ENCODE assay signal across 23 cellular contexts in genomic region chr1:10630661-10631120, GRCh38.
DNase-seq lines count a peak whose midpoint lies in the region; ATAC-seq, FAIRE-seq and TF ChIP-seq lines count a peak whose summit lies in the region.
"Had no signal": no experiment of that assay in that cellular context is flagged by ENCODE, and none has a peak within 500 bp of the region (broad histone marks: within the 10 kb centered on the region; RNA-seq: fewer than 3 reads in every experiment).

No MANE protein-coding gene starts in this region.

- intact Hi-C loops in prostate gland (cut with DNase I), result loop anchor here (10.0 kb wide), 1 partner anchor 234 kb away; no protein-coding TSS in a partner anchor
- intact Hi-C loops in activated CD4-positive, alpha-beta T cell treated with anti-CD3 and anti-CD28 coated beads for 36 hours (cut with DNase I, micrococcal nuclease), result no loop called here
- intact Hi-C loops in activated CD8-positive, alpha-beta T cell treated with anti-CD3 and anti-CD28 coated beads for 36 hours (cut with micrococcal nuclease), result no loop called here

- no peak for ATAC-seq in activated CD4-positive, alpha-beta T cell treated with anti-CD3 and anti-CD28 coated beads for 36 hours
- ATAC-seq in activated CD8-positive, alpha-beta T cell treated with anti-CD3 and anti-CD28 coated beads for 36 hours, result no peak
- ATAC-seq: activated naive CD8-positive, alpha-beta T cell treated with anti-CD3 and anti-CD28 coated beads, Interleukin-2, amount 50 U/mL, for 24 hours; naive thymus-derived CD8-positive, alpha-beta T cell; pancreas had no signal

- TF ChIP-seq CTCF in H9 (conservative IDR thresholded peaks at IDR 0.05), result no peak
- TF ChIP-seq CTCF in H1 (IDR thresholded peaks at IDR 0.05; ENCODE audit: control extremely low read depth in 1 of 3, insufficient read depth in 1 of 3, low read depth in 1 of 3, low read length in 3 of 3), result no peak
- TF ChIP-seq CTCF in prostate gland (IDR thresholded peaks at IDR 0.05), result no peak
- no peak for TF ChIP-seq CTCF in activated CD8-positive, alpha-beta T cell treated with anti-CD3 and anti-CD28 coated beads for 36 hours (IDR thresholded peaks at IDR 0.05)

- peaks cover 6% of the 10 kb centered on the region; the same call in 1 of the 2 replicates for H3K36me3 ChIP-seq in BLaER1
- no peaks in the 10 kb centered on the region for H3K36me3 ChIP-seq in H1 (ENCODE audit: control insufficient read depth in 2 of 4, insufficient read depth in 4 of 4, low read length in 3 of 4)
- no peaks in the 10 kb centered on the region for H3K36me3 ChIP-seq in prostate gland
- H3K36me3 ChIP-seq: pancreas had no signal

- DNase-seq in H9 (no peak), H1 (ENCODE audit: low read depth in 1 of 2, low spot score in 2 of 2) (no peak), prostate gland (ENCODE audit: low spot score) (no peak), 8988T (no peak), NOMO-1 treated with dmso at 0.1 percent for 144 hours (lab: John Stamatoyannopoulos, UW; ENCODE audit: unreplicated experiment) (no peak)
- DNase-seq in activated CD4-positive, alpha-beta T cell treated with anti-CD3 and anti-CD28 coated beads for 36 hours, result no peak
- DNase-seq in activated CD8-positive, alpha-beta T cell treated with anti-CD3 and anti-CD28 coated beads for 36 hours, result no peak
- DNase-seq: activated effector memory CD4-positive, alpha-beta T cell treated with Interleukin-2 at 50 U/mL for 16 hours; activated naive CD8-positive, alpha-beta T cell treated with anti-CD3 and anti-CD28 coated beads, Interleukin-2, amount 50 U/mL, for 24 hours; brain microvascular endothelial cell; cortex of kidney; head of caudate nucleus; HFFc6; NCI-H1092 treated with DMSO at 0.1 percent for 48 hours; NCI-H1930; NCI-H345; NCI-H82; PC-9; T-helper 2 cell had no signal

- peaks cover 3 to 6% (median 5%) of the 10 kb centered on the region in 3 experiments; a peak in 3 of 7 replicates for H3K36me3 Mint-ChIP-seq in H9 (ENCODE audit: insufficient read depth in 1 of 3, low read depth in 3 of 3)
- peaks cover 4% of the 10 kb centered on the region for H3K36me3 Mint-ChIP-seq in activated CD4-positive, alpha-beta T cell treated with anti-CD3 and anti-CD28 coated beads for 36 hours (ENCODE audit: low read depth)
- H3K36me3 Mint-ChIP-seq in activated CD8-positive, alpha-beta T cell treated with anti-CD3 and anti-CD28 coated beads for 36 hours (ENCODE audit: low read depth), result peaks cover 5% of the 10 kb centered on the region

- H4K20me1 ChIP-seq in BLaER1 (no peaks in the 10 kb centered on the region), H9 (ENCODE audit: control insufficient read depth, insufficient read depth, insufficient read length) (no peaks in the 10 kb centered on the region), H1 (replicated peaks in 1 of 2; ENCODE audit: control insufficient read depth in 1 of 2, insufficient read depth in 2 of 2, low read length in 2 of 2) (no peaks in the 10 kb centered on the region)

- H3K4me3 ChIP-seq in BLaER1 (peak overlapping the region; percentile 38; the same call in 1 of the 2 replicates), H1 (ENCODE audit: extremely low read depth in 1 of 4, insufficient read depth in 2 of 4, low read depth in 3 of 4, low read length in 4 of 4) (no peak overlapping the region), prostate gland (no peak overlapping the region)
- H3K4me3 ChIP-seq: pancreas, PC-9, SJSA1 had no signal

- H3K27me3 ChIP-seq in BLaER1, result no peaks in the 10 kb centered on the region
- H3K27me3 ChIP-seq in H9 (ENCODE audit: insufficient read depth, low read length), result no peaks in the 10 kb centered on the region
- no peaks in the 10 kb centered on the region for H3K27me3 ChIP-seq in H1 (replicated peaks in 1 of 4; ENCODE audit: control insufficient read depth in 3 of 4, extremely low read depth in 1 of 4, insufficient read depth in 3 of 4, low read length in 3 of 4)
- no peaks in the 10 kb centered on the region for H3K27me3 ChIP-seq in prostate gland (replicated peaks; ENCODE audit: insufficient read depth)
- H3K27me3 ChIP-seq: brain microvascular endothelial cell, pancreas, SJSA1 had no signal

- no peaks in the 10 kb centered on the region for H3K9me3 Mint-ChIP-seq in H9
- H3K9me3 Mint-ChIP-seq in activated CD4-positive, alpha-beta T cell treated with anti-CD3 and anti-CD28 coated beads for 36 hours (ENCODE audit: low read depth), result no peaks in the 10 kb centered on the region
- no peaks in the 10 kb centered on the region for H3K9me3 Mint-ChIP-seq in activated CD8-positive, alpha-beta T cell treated with anti-CD3 and anti-CD28 coated beads for 36 hours
- H3K9me3 Mint-ChIP-seq: activated naive CD8-positive, alpha-beta T cell treated with anti-CD3 and anti-CD28 coated beads, Interleukin-2, amount 50 U/mL, for 24 hours; HFFc6; naive thymus-derived CD8-positive, alpha-beta T cell had no signal

- TF ChIP-seq POLR2A in H1 (IDR thresholded peaks at IDR 0.05; ENCODE audit: control extremely low read depth in 1 of 2, low read depth in 2 of 2, low read length in 2 of 2), result no peak
- no peak for TF ChIP-seq POLR2A in prostate gland (IDR thresholded peaks at IDR 0.05)

- H2BK5ac ChIP-seq in H9 (ENCODE audit: insufficient read length, low read length) (no peak overlapping the region), H1 (ENCODE audit: low read depth, low read length) (no peak overlapping the region)

- peak overlapping the region; percentile 59 to 85 (median 82); a peak in 4 of 7 replicates for H3K27ac Mint-ChIP-seq in H9
- H3K27ac Mint-ChIP-seq in activated CD4-positive, alpha-beta T cell treated with anti-CD3 and anti-CD28 coated beads for 36 hours, result no peak overlapping the region
- H3K27ac Mint-ChIP-seq in activated CD8-positive, alpha-beta T cell treated with anti-CD3 and anti-CD28 coated beads for 36 hours, result no peak overlapping the region
- H3K27ac Mint-ChIP-seq: activated naive CD8-positive, alpha-beta T cell treated with anti-CD3 and anti-CD28 coated beads, Interleukin-2, amount 50 U/mL, for 24 hours; HFFc6 had no signal

- H3T11ph ChIP-seq in H9 (ENCODE audit: low read length), result no peak overlapping the region

- H2BK15ac ChIP-seq in H9 (ENCODE audit: low read depth, low read length), result no peak overlapping the region
- no peak overlapping the region for H2BK15ac ChIP-seq in H1 (ENCODE audit: low read length)

- H3K27me3 Mint-ChIP-seq in H9 (ENCODE audit: low read depth), result no peaks in the 10 kb centered on the region
- H3K27me3 Mint-ChIP-seq in activated CD4-positive, alpha-beta T cell treated with anti-CD3 and anti-CD28 coated beads for 36 hours, result no peaks in the 10 kb centered on the region
- H3K27me3 Mint-ChIP-seq in activated CD8-positive, alpha-beta T cell treated with anti-CD3 and anti-CD28 coated beads for 36 hours, result no peaks in the 10 kb centered on the region
- H3K27me3 Mint-ChIP-seq: activated naive CD8-positive, alpha-beta T cell treated with anti-CD3 and anti-CD28 coated beads, Interleukin-2, amount 50 U/mL, for 24 hours; naive thymus-derived CD8-positive, alpha-beta T cell had no signal

- H3K79me2 ChIP-seq in H9 (ENCODE audit: insufficient read depth, low read length) (no peaks in the 10 kb centered on the region), H1 (ENCODE audit: control insufficient read depth in 1 of 2, insufficient read depth in 2 of 2, low read length in 2 of 2) (no peaks in the 10 kb centered on the region)

- no peaks in the 10 kb centered on the region for H3K79me1 ChIP-seq in H9 (ENCODE audit: insufficient read depth, low read depth, low read length, poor library complexity, severe bottlenecking)
- H3K79me1 ChIP-seq in H1 (ENCODE audit: low read depth, low read length), result no peaks in the 10 kb centered on the region

- H3K23me2 ChIP-seq in H9 (ENCODE audit: insufficient read length, low read depth, low read length, poor library complexity, severe bottlenecking) (no peaks in the 10 kb centered on the region), H1 (ENCODE audit: low read depth, low read length) (no peaks in the 10 kb centered on the region; the same call in 1 of the 2 replicates)

- H2AK5ac ChIP-seq in H9 (ENCODE audit: insufficient read length, low read length) (no peak overlapping the region), H1 (ENCODE audit: low read depth, low read length) (0 out of 2 replicates have a peak overlapping the region, but pooled peaks have one; percentile 19)

- TF ChIP-seq EP300 in H1 (IDR thresholded peaks at IDR 0.05; ENCODE audit: borderline replicate concordance in 1 of 2, low read depth in 2 of 2, low read length in 2 of 2), result no peak

- no peak for FAIRE-seq in H1 (lab: Jason Lieb, UNC)
- FAIRE-seq: pancreas had no signal

- peak overlapping the region; percentile 91 for H3K4me2 ChIP-seq in BLaER1
- no peak overlapping the region for H3K4me2 ChIP-seq in H9 (ENCODE audit: insufficient read depth, insufficient read length, low read length)
- H3K4me2 ChIP-seq in H1 (ENCODE audit: insufficient read depth in 1 of 2, low read depth in 2 of 2, low read length in 2 of 2), result no peak overlapping the region
- H3K4me2 ChIP-seq: PC-9 had no signal

- H2BK20ac ChIP-seq in H9 (ENCODE audit: low read depth, low read length, poor library complexity, severe bottlenecking), result no peak overlapping the region
- no peak overlapping the region for H2BK20ac ChIP-seq in H1 (ENCODE audit: low read length)

- no peak overlapping the region for H3K14ac ChIP-seq in H9 (ENCODE audit: insufficient read depth, low read length)
- H3K14ac ChIP-seq in H1 (ENCODE audit: insufficient read length), result no peak overlapping the region

- H3K4me1 ChIP-seq in BLaER1, result peaks cover 81% of the 10 kb centered on the region
- no peaks in the 10 kb centered on the region; the same call in 1 of the 2 replicates for H3K4me1 ChIP-seq in H9 (ENCODE audit: insufficient read depth, low read length)
- H3K4me1 ChIP-seq in H1 (replicated peaks in 1 of 4; ENCODE audit: control insufficient read depth in 3 of 4, insufficient read depth in 4 of 4, low read length in 3 of 4), result peaks cover 4 to 31% (median 22%) of the 10 kb centered on the region in 4 experiments
- peaks cover 44% of the 10 kb centered on the region for H3K4me1 ChIP-seq in prostate gland (replicated peaks)

- CTCF ChIA-PET in H1 (lab: Charles Lee; ENCODE audit: partially characterized antibody), result interaction anchor here (0.7 to 2.8 kb wide), 16 partner anchors 9 to 235 kb away, joined by 3 to 10 read pairs (median 4); no protein-coding TSS in a partner anchor
- CTCF ChIA-PET in activated CD4-positive, alpha-beta T cell treated with anti-CD3 and anti-CD28 coated beads for 36 hours (lab: Charles Lee), result no interaction called here
- CTCF ChIA-PET in activated CD8-positive, alpha-beta T cell treated with anti-CD3 and anti-CD28 coated beads for 36 hours (lab: Charles Lee), result no interaction called here

- H3K4me3 Mint-ChIP-seq in H9, result no peak overlapping the region
- no peak overlapping the region for H3K4me3 Mint-ChIP-seq in activated CD4-positive, alpha-beta T cell treated with anti-CD3 and anti-CD28 coated beads for 36 hours
- no peak overlapping the region for H3K4me3 Mint-ChIP-seq in activated CD8-positive, alpha-beta T cell treated with anti-CD3 and anti-CD28 coated beads for 36 hours
- H3K4me3 Mint-ChIP-seq: activated naive CD8-positive, alpha-beta T cell treated with anti-CD3 and anti-CD28 coated beads, Interleukin-2, amount 50 U/mL, for 24 hours; HFFc6; naive thymus-derived CD8-positive, alpha-beta T cell had no signal

- peak overlapping the region; percentile 67 for H3K9ac ChIP-seq in BLaER1
- no peak overlapping the region for H3K9ac ChIP-seq in H9 (ENCODE audit: extremely low read depth, insufficient read length, low read length)
- H3K9ac ChIP-seq in H1 (replicated peaks in 1 of 4; ENCODE audit: extremely low read depth in 1 of 4, low read depth in 3 of 4, low read length in 3 of 4), result no peak overlapping the region

- H3K18ac ChIP-seq in H9 (ENCODE audit: insufficient read length, low read depth, low read length) (no peak overlapping the region), H1 (ENCODE audit: extremely low read depth, low read length) (no peak overlapping the region)

- no peak overlapping the region for H2AFZ ChIP-seq in H9 (ENCODE audit: low read length)
- H2AFZ ChIP-seq in H1 (ENCODE audit: low read length), result no peak overlapping the region
- H2AFZ ChIP-seq: PC-9 had no signal

- no peak for TF ChIP-seq RAD21 in H1 (IDR thresholded peaks at IDR 0.05 in 1 of 2, conservative IDR thresholded peaks at IDR 0.05 in 1 of 2; ENCODE audit: low read depth in 2 of 2, low read length in 2 of 2)

- H4K5ac ChIP-seq in H9 (ENCODE audit: insufficient read length, low read depth, low read length) (no peak overlapping the region), H1 (ENCODE audit: insufficient read length, low read depth, low read length) (no peak overlapping the region)

- H3K9me3 ChIP-seq in BLaER1 (no peaks in the 10 kb centered on the region), H9 (ENCODE audit: control insufficient read depth, low read depth, low read length) (no peaks in the 10 kb centered on the region), H1 (ENCODE audit: insufficient read depth in 2 of 2, low read depth in 1 of 2, low read length in 1 of 2) (no peaks in the 10 kb centered on the region), prostate gland (no peaks in the 10 kb centered on the region)
- H3K9me3 ChIP-seq: pancreas, SJSA1 had no signal

- no peak overlapping the region for H2BK120ac ChIP-seq in H9 (ENCODE audit: low read depth, low read length, poor library complexity, severe bottlenecking)
- no peak overlapping the region for H2BK120ac ChIP-seq in H1 (replicated peaks; ENCODE audit: low read depth, low read length)

- peak overlapping the region; percentile 87 for H3K27ac ChIP-seq in BLaER1
- no peak overlapping the region for H3K27ac ChIP-seq in H9 (ENCODE audit: insufficient read length, low read depth, low read length)
- H3K27ac ChIP-seq in H1 (ENCODE audit: low read depth, low read length), result no peak overlapping the region
- H3K27ac ChIP-seq in prostate gland, result peak overlapping the region; percentile 95 to 98
- H3K27ac ChIP-seq: brain microvascular endothelial cell, PC-9, SJSA1 had no signal

- no CpG with 5 or more reads among the region's 13 CpGs for WGBS in H9 (ENCODE audit: extremely low coverage, insufficient read length, low lambda C conversion rate)
- WGBS in H1 (ENCODE audit: extremely low coverage in 1 of 2, insufficient coverage in 1 of 2, insufficient read length in 1 of 2, insufficient replicate concordance in 2 of 2, low coverage in 1 of 2, low lambda C conversion rate in 2 of 2, missing lambda C conversion rate in 1 of 2), 2 experiments, result 91% methylated on average over 12 of the region's 13 CpGs; no CpG with 5 or more reads in 1 of the 2 experiments
- WGBS in prostate gland, result 79% methylated on average over 12 of the region's 13 CpGs

- H3K23ac ChIP-seq in H9 (ENCODE audit: insufficient read length, low read depth, low read length) (no peak overlapping the region), H1 (ENCODE audit: insufficient read length) (no peak overlapping the region)

- H4K8ac ChIP-seq in H9 (replicated peaks; ENCODE audit: insufficient read length, low read depth, low read length) (no peak overlapping the region), H1 (ENCODE audit: extremely low read depth, insufficient read depth, low read length) (no peak overlapping the region)

- POLR2A ChIA-PET in H1 (lab: Charles Lee; ENCODE audit: partially characterized antibody), result interaction anchor here (1.2 kb wide), 1 partner anchor 46 kb away, joined by 3 read pairs; no protein-coding TSS in a partner anchor
- POLR2A ChIA-PET in activated CD4-positive, alpha-beta T cell treated with anti-CD3 and anti-CD28 coated beads for 36 hours (lab: Charles Lee), result no interaction called here
- POLR2A ChIA-PET in activated CD8-positive, alpha-beta T cell treated with anti-CD3 and anti-CD28 coated beads for 36 hours (lab: Charles Lee), result interaction anchor here (0.9 to 1.0 kb wide), 2 partner anchors 13 to 80 kb away, joined by 3 read pairs; no protein-coding TSS in a partner anchor

- H2BK12ac ChIP-seq in H9 (ENCODE audit: insufficient read length, low read depth, low read length) (no peak overlapping the region), H1 (ENCODE audit: low read depth, low read length) (no peak overlapping the region)

- H3K4ac ChIP-seq in H9 (ENCODE audit: low read depth, low read length) (no peak overlapping the region), H1 (replicated peaks; ENCODE audit: insufficient read length, low read depth, low read length) (no peak overlapping the region)

- H3K4me1 Mint-ChIP-seq in H9, result peaks cover 24 to 40% of the 10 kb centered on the region in 2 experiments
- no peaks in the 10 kb centered on the region for H3K4me1 Mint-ChIP-seq in activated CD4-positive, alpha-beta T cell treated with anti-CD3 and anti-CD28 coated beads for 36 hours
- H3K4me1 Mint-ChIP-seq in activated CD8-positive, alpha-beta T cell treated with anti-CD3 and anti-CD28 coated beads for 36 hours (ENCODE audit: low read depth), result no peaks in the 10 kb centered on the region
- H3K4me1 Mint-ChIP-seq: activated naive CD8-positive, alpha-beta T cell treated with anti-CD3 and anti-CD28 coated beads, Interleukin-2, amount 50 U/mL, for 24 hours; naive thymus-derived CD8-positive, alpha-beta T cell had no signal

- H4K91ac ChIP-seq in H9 (ENCODE audit: insufficient read length, low read depth, low read length), result no peak overlapping the region
- no peak overlapping the region for H4K91ac ChIP-seq in H1 (replicated peaks; ENCODE audit: insufficient read length, low read length)

- no peak overlapping the region for H3K56ac ChIP-seq in H9 (ENCODE audit: insufficient read length, low read depth, low read length)
- H3K56ac ChIP-seq in H1 (replicated peaks; ENCODE audit: insufficient read length, low read depth, low read length), result no peak overlapping the region

Comparison
In these comparisons a context has a peak if more than half of its experiments do, and no peak if none do; other contexts are left out.
1. H3K27ac ChIP-seq: peak in BLaER1 (single experiment) and prostate gland (2 of 2); none in H9 (single experiment) and H1 (single experiment).
2. H3K27ac Mint-ChIP-seq: peak in H9 (3 of 3); none in activated CD4-positive, alpha-beta T cell treated with anti-CD3 and anti-CD28 coated beads for 36 hours (single experiment) and activated CD8-positive, alpha-beta T cell treated with anti-CD3 and anti-CD28 coated beads for 36 hours (single experiment).